ENCODE assay signal across 24 cellular contexts in the genomic region with DNA sequence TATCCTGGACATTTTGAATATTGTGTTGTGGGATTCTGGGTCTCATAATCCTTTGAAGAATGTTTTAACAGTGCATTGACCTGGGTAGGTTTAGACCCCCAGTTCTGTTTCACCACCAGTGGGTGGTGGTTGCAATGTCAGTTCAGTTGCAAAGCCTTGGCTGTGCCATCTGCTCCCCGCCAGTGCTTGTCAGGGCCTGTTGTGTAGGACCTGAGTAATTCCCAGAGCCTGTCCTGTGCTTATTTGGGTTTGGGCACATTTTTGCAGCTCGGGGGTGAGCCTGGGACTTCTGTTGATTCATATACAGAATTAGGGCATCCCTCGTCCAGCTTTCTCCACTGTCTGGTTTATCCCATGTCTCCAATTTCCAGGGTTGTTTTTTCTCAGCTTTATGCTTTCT. TPM values are rescaled to one million over a fixed set of nuclear protein-coding genes. Genes with fewer than 3 reads are reported as not detected.
DNase-seq lines count a peak whose midpoint lies in the region; ATAC-seq, FAIRE-seq and TF ChIP-seq lines count a peak whose summit lies in the region.
"Had no signal": no experiment of that assay in that cellular context is flagged by ENCODE, and none has a peak within 500 bp of the region (broad histone marks: within the 10 kb centered on the region; RNA-seq: fewer than 3 reads in every experiment).

No MANE protein-coding gene starts in this region.

- FAIRE-seq in bronchial epithelial cell (lab: Jason Lieb, UNC) = no peak
- FAIRE-seq: GM12892, GM18507, K562 had no signal

- H3K36me3 Mint-ChIP-seq in nephron progenitor cell (ENCODE audit: low read depth) = peaks cover 61% of the 10 kb centered on the region

- H3K4me3 Mint-ChIP-seq in nephron progenitor cell = no peak overlapping the region
- H3K4me3 Mint-ChIP-seq: CD4-positive, alpha-beta T cell; HFFc6 had no signal

- no peaks in the 10 kb centered on the region for H3K27me3 ChIP-seq in bronchial epithelial cell (ENCODE audit: control insufficient read depth, insufficient read depth, low read length)
- H3K27me3 ChIP-seq: BE2C, Peyer's patch, SJSA1 had no signal

- DNase-seq in DMS 273 treated with DMSO at 0.1 percent for 48 hours (lab: John Stamatoyannopoulos, UW) (peak; percentile 18), NCI-H2171 (lab: John Stamatoyannopoulos, UW) (peak; percentile 15), bronchial epithelial cell (ENCODE audit: low read depth) (peak; percentile 51), nephron progenitor cell (no peak), SIG-M5 (lab: John Stamatoyannopoulos, UW) (no peak)
- no peak for DNase-seq in stimulated activated naive CD4-positive, alpha-beta T cell (lab: John Stamatoyannopoulos, UW)
- DNase-seq: BE2C; CD4-positive, alpha-beta T cell; COR-L47; H7; HFFc6; MM.1S; NCI-H1048; NCI-H1417 treated with DMSO at 0.1 percent for 48 hours; NCI-H1930; NCI-H524 treated with DMSO at 0.1 percent for 48 hours; NCI-H82; Peyer's patch; T-helper 1 cell had no signal

- no peak for TF ChIP-seq CTCF in bronchial epithelial cell (IDR thresholded peaks at IDR 0.05; ENCODE audit: insufficient read depth, low read length, severe bottlenecking)
- TF ChIP-seq CTCF in nephron progenitor cell (IDR thresholded peaks at IDR 0.05) = no peak

- no peak overlapping the region for H3K4me3 ChIP-seq in bronchial epithelial cell (ENCODE audit: low read depth, low read length)
- H3K4me3 ChIP-seq: K562, Peyer's patch, SJSA1 had no signal

- peaks cover 2% of the 10 kb centered on the region for H3K27me3 Mint-ChIP-seq in nephron progenitor cell (ENCODE audit: low read depth, poor library complexity)
- H3K27me3 Mint-ChIP-seq: CD4-positive, alpha-beta T cell had no signal

- H3K9me3 Mint-ChIP-seq in nephron progenitor cell = peaks cover 47% of the 10 kb centered on the region
- H3K9me3 Mint-ChIP-seq: CD4-positive, alpha-beta T cell had no signal

- H3K4me1 Mint-ChIP-seq in nephron progenitor cell = no peaks in the 10 kb centered on the region

- H3K36me3 ChIP-seq in bronchial epithelial cell (ENCODE audit: control insufficient read depth, insufficient read depth, low read length) = peaks cover 2% of the 10 kb centered on the region
- H3K36me3 ChIP-seq: BE2C, Peyer's patch had no signal

- peak overlapping the region; percentile 22 for H3K27ac Mint-ChIP-seq in nephron progenitor cell
- H3K27ac Mint-ChIP-seq: CD4-positive, alpha-beta T cell; HFFc6 had no signal

- ATAC-seq in HG02571 (IDR thresholded peaks at IDR 0.05; ENCODE audit: unreplicated experiment) = no peak
- ATAC-seq: K562 had no signal

RNA-seq across cellular contexts. Expression of gene ATP9B, which starts 24.8 kb away (rescaled TPM):
- 10.8 and 24.1 TPM in 2 replicates for total RNA-seq in bronchial epithelial cell

Comparison
In these comparisons a context has a peak if more than half of its experiments do, and no peak if none do; other contexts are left out.
1. DNase-seq: peak in DMS 273 treated with DMSO at 0.1 percent for 48 hours (single experiment), NCI-H2171 (single experiment) and bronchial epithelial cell (single experiment); none in nephron progenitor cell (single experiment), stimulated activated naive CD4-positive, alpha-beta T cell (0 of 6) and SIG-M5 (single experiment).